In genomic region chr18:12657849-12658829, GRCh38 we compare ENCODE assay signal across 8 cellular contexts.
DNase-seq lines count a peak whose midpoint lies in the region; ATAC-seq lines count a peak whose summit lies in the region.

Gene SPIRE1 (minus strand): TSS chr18:12658107. CDS start chr18:12657866, 241 bp downstream.

- DNase-seq in SHP77 (lab: John Stamatoyannopoulos, UW) (peak; percentile 48 to 75), SHP77 treated with DMSO at 0.1 percent for 48 hours (lab: John Stamatoyannopoulos, UW) (no peak), NCI-H510A (lab: John Stamatoyannopoulos, UW) (peak; percentile 39), epithelial cell of prostate (ENCODE audit: low read depth, low spot score) (no peak), midbrain (lab: John Stamatoyannopoulos, UW) (peak; percentile 73)
- DNase-seq in activated CD8-positive, alpha-beta memory T cell treated with anti-CD3 and anti-CD28 coated beads, Interleukin-2, amount 50 U/mL, for 4 hours, result peak; percentile 38
- peak; percentile 41 for DNase-seq in stimulated activated naive CD8-positive, alpha-beta T cell treated with anti-CD3 and anti-CD28 coated beads, Interleukin-15, Interleukin-2, amounts not matched to agents 100 U/mL and 50 U/mL, for 24 hours

- H3K27ac ChIP-seq in epithelial cell of prostate, result peak within 1 kb of the TSS; percentile 83

- peak; percentile 75 for ATAC-seq in HG02852 (IDR thresholded peaks at IDR 0.05; ENCODE audit: unreplicated experiment)
- peak; percentile 69 for ATAC-seq in stimulated activated naive CD8-positive, alpha-beta T cell treated with anti-CD3 and anti-CD28 coated beads, Interleukin-15, Interleukin-2, amounts not matched to agents 100 U/mL and 50 U/mL, for 24 hours

Comparison
In these comparisons a context has a peak if more than half of its experiments do, and no peak if none do; other contexts are left out.
1. DNase-seq: peak in SHP77 (2 of 2), NCI-H510A (single experiment), activated CD8-positive, alpha-beta memory T cell treated with anti-CD3 and anti-CD28 coated beads, Interleukin-2, amount 50 U/mL, for 4 hours (single experiment), midbrain (single experiment) and stimulated activated naive CD8-positive, alpha-beta T cell treated with anti-CD3 and anti-CD28 coated beads, Interleukin-15, Interleukin-2, amounts not matched to agents 100 U/mL and 50 U/mL, for 24 hours (single experiment); none in SHP77 treated with DMSO at 0.1 percent for 48 hours (single experiment) and epithelial cell of prostate (single experiment).